Comparison of ENCODE assay signal across 7 cellular contexts in the genomic region with DNA sequence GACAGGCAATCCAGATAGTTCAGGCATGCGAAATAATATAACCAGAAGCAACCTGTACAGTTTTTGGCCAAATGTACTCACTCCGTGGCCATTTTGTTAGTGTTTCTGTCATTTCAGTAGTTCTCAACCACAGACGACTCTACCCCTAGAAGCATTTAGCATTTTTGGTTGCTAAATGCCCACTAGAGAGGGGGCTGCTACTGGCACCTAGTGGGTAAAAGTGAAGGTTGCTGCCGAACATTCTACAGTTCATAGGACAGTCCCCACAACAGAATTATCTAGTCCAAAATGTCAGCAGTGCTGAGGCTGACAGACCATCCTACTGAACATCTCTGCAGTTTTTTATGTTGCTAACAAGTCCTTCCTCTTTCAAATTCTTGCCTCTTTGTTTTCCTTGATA.
DNase-seq lines count a peak whose midpoint lies in the region; ATAC-seq, FAIRE-seq and TF ChIP-seq lines count a peak whose summit lies in the region.

No MANE protein-coding gene starts in this region.

- DNase-seq in GDM1 (lab: John Stamatoyannopoulos, UW) = peak; percentile 3
- peak; percentile 15 for DNase-seq in LHCN-M2 (ENCODE audit: low read depth)
- DNase-seq in memory B cell (ENCODE audit: low spot score in 2 of 2) = no peak
- DNase-seq in frontal cortex (ENCODE audit: low spot score in 2 of 2) = no peak
- no peak for DNase-seq in NCI-H187 treated with DMSO at 0.1 percent for 48 hours (lab: John Stamatoyannopoulos, UW)

- ATAC-seq in GM21423 (IDR thresholded peaks at IDR 0.05; ENCODE audit: unreplicated experiment) (peak; percentile 83), memory B cell (ENCODE audit: low read depth) (peak; percentile 74)

- no peak for FAIRE-seq in frontal cortex (lab: Jason Lieb, UNC)

- H3K4me3 Mint-ChIP-seq in memory B cell = no peak overlapping the region

- peak; percentile 79 for TF ChIP-seq CTCF in VCaP (conservative IDR thresholded peaks at IDR 0.05)

- no peaks in the 10 kb centered on the region for H3K9me3 Mint-ChIP-seq in memory B cell

- H3K36me3 Mint-ChIP-seq in memory B cell = no peaks in the 10 kb centered on the region

- H3K4me1 Mint-ChIP-seq in memory B cell = no peaks in the 10 kb centered on the region

- H3K27ac Mint-ChIP-seq in memory B cell = no peak overlapping the region

- peaks cover 6% of the 10 kb centered on the region for H3K27me3 Mint-ChIP-seq in memory B cell

- H3K27ac ChIP-seq in VCaP = no peak overlapping the region

Comparison
In these comparisons a context has a peak if more than half of its experiments do, and no peak if none do; other contexts are left out.
1. DNase-seq: peak in GDM1 (single experiment) and LHCN-M2 (single experiment); none in memory B cell (0 of 2), frontal cortex (0 of 2) and NCI-H187 treated with DMSO at 0.1 percent for 48 hours (single experiment).